Comparison of ENCODE assay signal across 8 cellular contexts in genomic region chr10:126749030-126749655, GRCh38.
DNase-seq lines count a peak whose midpoint lies in the region; ATAC-seq and TF ChIP-seq lines count a peak whose summit lies in the region.

No MANE protein-coding gene starts in this region.

- H3K27me3 Mint-ChIP-seq in Calu3 (ENCODE audit: unreplicated experiment) = peaks cover 14% of the 10 kb centered on the region
- no peaks in the 10 kb centered on the region for H3K27me3 Mint-ChIP-seq in activated CD4-positive, alpha-beta T cell treated with anti-CD3 and anti-CD28 coated beads for 36 hours
- H3K27me3 Mint-ChIP-seq in effector memory CD8-positive, alpha-beta T cell = no peaks in the 10 kb centered on the region

- no peaks in the 10 kb centered on the region for H3K36me3 Mint-ChIP-seq in Calu3 (ENCODE audit: insufficient read depth, unreplicated experiment)
- no peaks in the 10 kb centered on the region for H3K36me3 Mint-ChIP-seq in activated CD4-positive, alpha-beta T cell treated with anti-CD3 and anti-CD28 coated beads for 36 hours (ENCODE audit: low read depth)
- no peaks in the 10 kb centered on the region for H3K36me3 Mint-ChIP-seq in effector memory CD8-positive, alpha-beta T cell (ENCODE audit: insufficient read depth)

- BruUV-seq in Calu3 (replicated peaks; lab: Mats Ljungman, UMichigan) = no TSS peak

- TF ChIP-seq CTCF in Calu3 (IDR thresholded peaks at IDR 0.05; ENCODE audit: unreplicated experiment) (no peak), lower lobe of right lung (IDR thresholded peaks at IDR 0.05) (peak; percentile 77)

- H3K27me3 ChIP-seq in lower lobe of right lung (ENCODE audit: low read depth) = no peaks in the 10 kb centered on the region

- no peaks in the 10 kb centered on the region for H3K4me1 ChIP-seq in lower lobe of right lung

- H3K9me3 ChIP-seq in lower lobe of right lung = no peaks in the 10 kb centered on the region

- DNase-seq in Calu3 (peak; percentile 76), GOT3 (lab: John Stamatoyannopoulos, UW) (peak; percentile 20), NCI-H146 treated with DMSO at 0.1 percent for 48 hours (lab: John Stamatoyannopoulos, UW; ENCODE audit: unreplicated experiment) (peak; percentile 85), lower lobe of right lung (peak; percentile 74)
- DNase-seq in activated CD4-positive, alpha-beta T cell treated with anti-CD3 and anti-CD28 coated beads for 36 hours = peak; percentile 79
- peak; percentile 1 to 61 (median 50) for DNase-seq in effector memory CD8-positive, alpha-beta T cell
- peak; percentile 35 for DNase-seq in stimulated activated CD8-positive, alpha-beta memory T cell treated with anti-CD3 and anti-CD28 coated beads, Interleukin-15, amount 100 ng/mL, for 24 hours (ENCODE audit: low read depth)

- no peak overlapping the region for H3K27ac Mint-ChIP-seq in Calu3 (ENCODE audit: unreplicated experiment)
- no peak overlapping the region for H3K27ac Mint-ChIP-seq in activated CD4-positive, alpha-beta T cell treated with anti-CD3 and anti-CD28 coated beads for 36 hours
- H3K27ac Mint-ChIP-seq in effector memory CD8-positive, alpha-beta T cell = no peak overlapping the region

- H3K27ac ChIP-seq in lower lobe of right lung = no peak overlapping the region

- intact Hi-C loops in Calu3 (cut with micrococcal nuclease; ENCODE audit: unreplicated experiment) (no loop called here), lower lobe of right lung (cut with DNase I) (no loop called here)
- intact Hi-C loops in activated CD4-positive, alpha-beta T cell treated with anti-CD3 and anti-CD28 coated beads for 36 hours (cut with DNase I, micrococcal nuclease) = loop anchor here in 1 of 2 experiments (1.0 to 2.0 kb wide), 2 partner anchors 767 to 882 kb away; no protein-coding TSS in a partner anchor

- CTCF ChIA-PET in Calu3 (lab: Charles Lee) = interaction anchor here (1.2 kb wide), 1 partner anchor 815 kb away, joined by 3 read pairs; no protein-coding TSS in a partner anchor
- CTCF ChIA-PET in activated CD4-positive, alpha-beta T cell treated with anti-CD3 and anti-CD28 coated beads for 36 hours (lab: Charles Lee) = interaction anchor here (0.7 to 1.2 kb wide), 6 partner anchors 30 to 983 kb away, joined by 3 read pairs; no protein-coding TSS in a partner anchor

- no peak overlapping the region for H3K4me3 Mint-ChIP-seq in Calu3 (ENCODE audit: low read depth, unreplicated experiment)
- H3K4me3 Mint-ChIP-seq in activated CD4-positive, alpha-beta T cell treated with anti-CD3 and anti-CD28 coated beads for 36 hours = no peak overlapping the region
- no peak overlapping the region for H3K4me3 Mint-ChIP-seq in effector memory CD8-positive, alpha-beta T cell

- ATAC-seq in activated CD4-positive, alpha-beta T cell treated with anti-CD3 and anti-CD28 coated beads for 36 hours = peak; percentile 80
- peak; percentile 78 for ATAC-seq in effector memory CD8-positive, alpha-beta T cell (replicated peaks)
- ATAC-seq in lower lobe of right lung (peak; percentile 90 to 92), GM21528 (IDR thresholded peaks at IDR 0.05; ENCODE audit: low FRiP score, unreplicated experiment) (no peak)

- no peaks in the 10 kb centered on the region for H3K36me3 ChIP-seq in lower lobe of right lung

- H3K4me1 Mint-ChIP-seq in Calu3 (ENCODE audit: low read depth, unreplicated experiment) = no peaks in the 10 kb centered on the region
- no peaks in the 10 kb centered on the region for H3K4me1 Mint-ChIP-seq in activated CD4-positive, alpha-beta T cell treated with anti-CD3 and anti-CD28 coated beads for 36 hours
- H3K4me1 Mint-ChIP-seq in effector memory CD8-positive, alpha-beta T cell (ENCODE audit: low read depth in 2 of 2) = peaks cover 0 to 2% of the 10 kb centered on the region in 2 donors

- H3K4me3 ChIP-seq in lower lobe of right lung = no peak overlapping the region

- POLR2A ChIA-PET in activated CD4-positive, alpha-beta T cell treated with anti-CD3 and anti-CD28 coated beads for 36 hours (lab: Charles Lee) = no interaction called here

- no peaks in the 10 kb centered on the region for H3K9me3 Mint-ChIP-seq in Calu3 (ENCODE audit: low read depth, unreplicated experiment)
- no peaks in the 10 kb centered on the region for H3K9me3 Mint-ChIP-seq in activated CD4-positive, alpha-beta T cell treated with anti-CD3 and anti-CD28 coated beads for 36 hours (ENCODE audit: low read depth)
- H3K9me3 Mint-ChIP-seq in effector memory CD8-positive, alpha-beta T cell = peaks cover 0 to 3% of the 10 kb centered on the region in 2 donors

Comparison
In these comparisons a context has a peak if more than half of its experiments do, and no peak if none do; other contexts are left out.
1. DNase-seq: peak in every context shown above with its lines; median percentile 85 in NCI-H146 treated with DMSO at 0.1 percent for 48 hours; 79 in activated CD4-positive, alpha-beta T cell treated with anti-CD3 and anti-CD28 coated beads for 36 hours; 76 in Calu3; 74 in lower lobe of right lung; 50 in effector memory CD8-positive, alpha-beta T cell; 35 in stimulated activated CD8-positive, alpha-beta memory T cell treated with anti-CD3 and anti-CD28 coated beads, Interleukin-15, amount 100 ng/mL, for 24 hours; 20 in GOT3.